In genomic region chrX:140206657-140207056, GRCh38 we compare ENCODE assay signal across 28 cellular contexts.
"Had no signal": no experiment of that assay in that cellular context is flagged by ENCODE, and none has a peak within 500 bp of the region (broad histone marks: within the 10 kb centered on the region; RNA-seq: fewer than 3 reads in every experiment).

No MANE protein-coding gene starts in this region.

- ATAC-seq: natural killer cell; psoas muscle; right cardiac atrium; sciatic nerve; stimulated activated memory B cell treated with anti-CD40 and anti-IgM and Interleukin-4, amounts not matched to agents 10 μg/mL and 1 μg/mL and 100 μg/mL, for 72 hours; stimulated activated naive CD8-positive, alpha-beta T cell treated with anti-CD3 and anti-CD28 coated beads, Interleukin-15, amount 100 ng/mL, for 72 hours; stimulated activated naive CD8-positive, alpha-beta T cell treated with anti-CD3 and anti-CD28 coated beads, Interleukin-15, Interleukin-2, amounts not matched to agents 100 U/mL and 50 U/mL, for 24 hours; upper lobe of right lung had no signal

- DNase-seq: natural killer cell; occipital lobe; ovary; posterior cingulate gyrus; psoas muscle; right cardiac atrium; spleen; stimulated activated CD4-positive, alpha-beta T cell treated with anti-CD3 and anti-CD28 coated beads, Interleukin-12 subunit alpha, Interleukin-12 subunit beta, amount 100 ng/mL, for 4 hours; stimulated activated CD4-positive, alpha-beta T cell treated with anti-CD3 and anti-CD28 coated beads, Interleukin-1b, Interleukin-23, amount 100 ng/mL, for 48 hours; stimulated activated CD4-positive, alpha-beta T cell treated with anti-CD3 and anti-CD28 coated beads, Interleukin-4, amount 100 ng/mL, for 1 hour; stimulated activated CD4-positive, alpha-beta T cell treated with anti-CD3 and anti-CD28 coated beads, Interleukin-4, amount 100 ng/mL, for 4 hours; stimulated activated CD8-positive, alpha-beta memory T cell treated with anti-CD3 and anti-CD28 coated beads, Interleukin-4, amount 100 ng/mL, for 48 hours; stimulated activated naive CD4-positive, alpha-beta T cell; stimulated activated naive CD8-positive, alpha-beta T cell treated with anti-CD3 and anti-CD28 coated beads, Interleukin-15, amount 100 ng/mL, for 72 hours; stimulated activated naive CD8-positive, alpha-beta T cell treated with anti-CD3 and anti-CD28 coated beads, Interleukin-15, Interleukin-2, amounts not matched to agents 100 U/mL and 50 U/mL, for 24 hours; substantia nigra; testis; tibial artery; transverse colon; upper lobe of right lung; uterus had no signal

- H3K4me2 ChIP-seq: neural progenitor cell, smooth muscle cell had no signal

- H3K9me3 ChIP-seq: ovary, psoas muscle, spleen, suprapubic skin, testis, tibial artery, transverse colon, upper lobe of right lung, uterus had no signal

- H3K9ac ChIP-seq: neural progenitor cell, parathyroid adenoma had no signal

- H3K27me3 ChIP-seq: neural progenitor cell, ovary, spleen, suprapubic skin, testis, tibial artery, transverse colon, upper lobe of right lung had no signal

- H2AFZ ChIP-seq: neural progenitor cell, parathyroid adenoma had no signal

- H3K79me2 ChIP-seq: parathyroid adenoma had no signal

- H3K4me1 ChIP-seq: neural progenitor cell, parathyroid adenoma, psoas muscle, spleen, suprapubic skin, testis, tibial artery, transverse colon, upper lobe of right lung, uterus had no signal

- H3K27ac ChIP-seq: neural progenitor cell, ovary, parathyroid adenoma, psoas muscle, skin epidermis, spleen, suprapubic skin, testis, tibial artery, transverse colon, upper lobe of right lung, uterus had no signal

- H3K4me3 ChIP-seq: neural progenitor cell, ovary, psoas muscle, skin epidermis, smooth muscle cell, spleen, suprapubic skin, testis, tibial artery, transverse colon, upper lobe of right lung, uterus had no signal

- H3K36me3 ChIP-seq: neural progenitor cell, ovary, spleen, suprapubic skin, tibial artery, transverse colon, upper lobe of right lung, uterus had no signal
